Comparison of ENCODE assay signal across 12 cellular contexts in genomic region chr2:47088371-47089082, GRCh38.
DNase-seq lines count a peak whose midpoint lies in the region; ATAC-seq and TF ChIP-seq lines count a peak whose summit lies in the region.
"Had no signal": no experiment of that assay in that cellular context is flagged by ENCODE, and none has a peak within 500 bp of the region (broad histone marks: within the 10 kb centered on the region; RNA-seq: fewer than 3 reads in every experiment).

No MANE protein-coding gene starts in this region.

- peak overlapping the region; percentile 40 for H3K27ac ChIP-seq in lower lobe of right lung
- H3K27ac ChIP-seq: neutrophil had no signal

- H3K9me3 ChIP-seq in MG63 (no peaks in the 10 kb centered on the region), lower lobe of right lung (no peaks in the 10 kb centered on the region)
- H3K9me3 ChIP-seq: neutrophil had no signal

- DNase-seq in AG08396 (ENCODE audit: low spot score) (peak; percentile 49), MG63 (peak; percentile 32), ecto neural progenitor cell (ENCODE audit: low spot score) (peak; percentile 34), lower lobe of right lung (no peak), NCI-H187 (lab: John Stamatoyannopoulos, UW) (no peak), pons (ENCODE audit: low spot score) (no peak)
- no peak for DNase-seq in activated CD4-positive, alpha-beta T cell treated with anti-CD3 and anti-CD28 coated beads for 1 hour
- DNase-seq in activated effector memory CD4-positive, alpha-beta T cell treated with anti-CD3 and anti-CD28 coated beads, Interleukin-2, amount 50 U/mL, for 16 hours: no peak
- DNase-seq: activated CD8-positive, alpha-beta T cell treated with anti-CD3 and anti-CD28 coated beads, Interleukin-2, amount 10 ng/mL, durations not matched to agents 7 days and 5 days; effector memory CD8-positive, alpha-beta T cell; NCI-H446 had no signal

- no peaks in the 10 kb centered on the region for H3K27me3 ChIP-seq in MG63
- no peaks in the 10 kb centered on the region for H3K27me3 ChIP-seq in lower lobe of right lung (ENCODE audit: low read depth)

- TF ChIP-seq CTCF in lower lobe of right lung (IDR thresholded peaks at IDR 0.05): no peak

- H3K4me3 ChIP-seq in MG63: no peak overlapping the region
- no peak overlapping the region for H3K4me3 ChIP-seq in lower lobe of right lung

- intact Hi-C loops in lower lobe of right lung (cut with DNase I): no loop called here

- peaks cover 44% of the 10 kb centered on the region for H3K4me1 ChIP-seq in lower lobe of right lung

- peak; percentile 14 to 24 for ATAC-seq in lower lobe of right lung
- ATAC-seq: activated CD8-positive, alpha-beta T cell treated with anti-CD3 and anti-CD28 coated beads, Interleukin-2, amount 10 ng/mL, durations not matched to agents 7 days and 5 days; effector memory CD8-positive, alpha-beta T cell had no signal

- H3K36me3 ChIP-seq in MG63: no peaks in the 10 kb centered on the region
- no peaks in the 10 kb centered on the region for H3K36me3 ChIP-seq in lower lobe of right lung
- H3K36me3 ChIP-seq: neutrophil had no signal

Comparison
In these comparisons a context has a peak if more than half of its experiments do, and no peak if none do; other contexts are left out.
1. DNase-seq: peak in AG08396 (single experiment), MG63 (single experiment) and ecto neural progenitor cell (single experiment); none in lower lobe of right lung (single experiment), NCI-H187 (0 of 2), pons (single experiment), activated CD4-positive, alpha-beta T cell treated with anti-CD3 and anti-CD28 coated beads for 1 hour (single experiment) and activated effector memory CD4-positive, alpha-beta T cell treated with anti-CD3 and anti-CD28 coated beads, Interleukin-2, amount 50 U/mL, for 16 hours (single experiment).